ENCODE assay signal across 10 cellular contexts in the genomic region with DNA sequence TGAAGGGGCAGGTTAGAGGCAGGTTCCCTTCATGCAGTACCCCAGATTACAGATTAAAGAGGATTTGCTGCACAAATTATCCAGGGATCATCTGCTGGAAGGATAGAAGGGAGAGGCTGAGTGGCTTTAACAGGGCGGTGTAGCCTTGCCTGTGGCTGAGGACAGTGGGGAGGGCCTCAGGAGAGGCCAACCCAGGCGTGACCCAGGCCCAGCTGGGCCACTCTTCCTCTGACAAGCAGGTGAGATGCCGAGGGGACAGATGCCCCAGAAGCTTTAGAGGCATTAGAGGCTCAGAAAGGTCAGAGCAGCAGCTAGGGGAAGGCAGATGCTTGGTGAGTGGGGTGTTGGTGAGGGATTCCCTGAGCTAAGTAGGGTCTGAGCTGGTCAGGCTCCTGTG. TPM values are rescaled to one million over a fixed set of nuclear protein-coding genes. Genes with fewer than 3 reads are reported as not detected.
DNase-seq lines count a peak whose midpoint lies in the region; ATAC-seq and TF ChIP-seq lines count a peak whose summit lies in the region.
"Had no signal": no experiment of that assay in that cellular context is flagged by ENCODE, and none has a peak within 500 bp of the region (broad histone marks: within the 10 kb centered on the region; RNA-seq: fewer than 3 reads in every experiment).

No MANE protein-coding gene starts in this region.

- H3K9me3 Mint-ChIP-seq in chondrocyte (ENCODE audit: low read depth) = no peaks in the 10 kb centered on the region
- H3K9me3 Mint-ChIP-seq: T-helper 1 cell treated with Interleukin-12 subunit alpha and Interleukin-12 subunit beta and Interleukin-4 antibody, amounts not matched to agents 30 μg/mL and 1 μg/mL, for 36 hours had no signal

- H3K36me3 ChIP-seq in heart right ventricle (no peaks in the 10 kb centered on the region), mucosa of rectum (ENCODE audit: control insufficient read depth in 2 of 2, insufficient read depth in 2 of 2, low read length in 2 of 2) (no peaks in the 10 kb centered on the region), vagina (no peaks in the 10 kb centered on the region)

- no peak for DNase-seq in heart right ventricle
- DNase-seq in Right ventricle myocardium superior = no peak
- no peak for DNase-seq in chondrocyte (ENCODE audit: low spot score)
- DNase-seq in vagina (ENCODE audit: extremely low spot score in 2 of 2) = no peak
- DNase-seq in NCI-H345 (lab: John Stamatoyannopoulos, UW) = no peak
- DNase-seq in NCI-H1092 treated with DMSO at 0.1 percent for 48 hours (lab: John Stamatoyannopoulos, UW) = no peak
- no peak for DNase-seq in NCI-H2171 treated with DMSO at 0.1 percent for 48 hours (lab: John Stamatoyannopoulos, UW)

- H3K36me3 Mint-ChIP-seq in chondrocyte (ENCODE audit: low read depth) = no peaks in the 10 kb centered on the region

- H3K9me3 ChIP-seq in heart right ventricle = no peaks in the 10 kb centered on the region
- H3K9me3 ChIP-seq in mucosa of rectum (ENCODE audit: control insufficient read depth in 2 of 2, low read length in 2 of 2) = no peaks in the 10 kb centered on the region
- no peaks in the 10 kb centered on the region for H3K9me3 ChIP-seq in vagina

- peak overlapping the region in 1 of 2 donors; percentile 34 for H3K9ac ChIP-seq in mucosa of rectum (ENCODE audit: low read depth in 1 of 2, low read length in 2 of 2)

- H3K27me3 ChIP-seq in heart right ventricle (peaks cover 0 to 19% (median 0%) of the 10 kb centered on the region in 7 donors), mucosa of rectum (ENCODE audit: control insufficient read depth in 2 of 2, insufficient read depth in 2 of 2, low read length in 2 of 2) (peaks cover 5 to 6% of the 10 kb centered on the region in 2 donors), vagina (no peaks in the 10 kb centered on the region)

- peaks cover 5 to 71% (median 47%) of the 10 kb centered on the region in 9 donors for H3K4me1 ChIP-seq in heart right ventricle
- H3K4me1 ChIP-seq in mucosa of rectum (ENCODE audit: control insufficient read depth in 2 of 2, insufficient read depth in 2 of 2, low read length in 2 of 2) = peaks cover 0 to 4% of the 10 kb centered on the region in 2 donors
- H3K4me1 ChIP-seq in vagina = peaks cover 7% of the 10 kb centered on the region

- no peak overlapping the region for H3K27ac Mint-ChIP-seq in chondrocyte (ENCODE audit: unreplicated experiment)
- H3K27ac Mint-ChIP-seq: T-helper 1 cell treated with Interleukin-12 subunit alpha and Interleukin-12 subunit beta and Interleukin-4 antibody, amounts not matched to agents 30 μg/mL and 1 μg/mL, for 36 hours had no signal

- peak overlapping the region; percentile 55 for H3K4me3 Mint-ChIP-seq in chondrocyte (ENCODE audit: unreplicated experiment)
- H3K4me3 Mint-ChIP-seq: T-helper 1 cell treated with Interleukin-12 subunit alpha and Interleukin-12 subunit beta and Interleukin-4 antibody, amounts not matched to agents 30 μg/mL and 1 μg/mL, for 36 hours had no signal

- intact Hi-C loops in heart right ventricle (cut with DNase I) (no loop called here), Right ventricle myocardium superior (cut with DNase I) (no loop called here), vagina (cut with DNase I) (loop anchor here (10.0 kb wide), 1 partner anchor 152 kb away; no protein-coding TSS in a partner anchor)

- peak overlapping the region in 9 of 10 donors; percentile 57 to 75 (median 64) for H3K4me3 ChIP-seq in heart right ventricle
- peak overlapping the region; percentile 54 to 60 for H3K4me3 ChIP-seq in mucosa of rectum (ENCODE audit: low read length in 2 of 2)
- H3K4me3 ChIP-seq in vagina = peak overlapping the region; percentile 53 to 59

- no peak for ATAC-seq in heart right ventricle
- ATAC-seq in Right ventricle myocardium superior (ENCODE audit: poor library complexity) = no peak

- no peak for TF ChIP-seq POLR2A in vagina (IDR thresholded peaks at IDR 0.05)

- 63 to 76% methylated on average over 3 of the region's 3 CpGs for WGBS in heart right ventricle, 2 donors

- H3K27ac ChIP-seq in heart right ventricle = peak overlapping the region in 8 of 10 donors; percentile 41 to 87 (median 68)
- no peak overlapping the region for H3K27ac ChIP-seq in mucosa of rectum (ENCODE audit: low read depth in 2 of 2, low read length in 2 of 2)
- peak overlapping the region; percentile 65 for H3K27ac ChIP-seq in vagina
- H3K27ac ChIP-seq: C4-2B had no signal

- peaks cover 46% of the 10 kb centered on the region for H3K4me1 Mint-ChIP-seq in chondrocyte (ENCODE audit: low read depth)

- TF ChIP-seq CTCF in heart right ventricle (IDR thresholded peaks at IDR 0.05) (no peak), chondrocyte (IDR thresholded peaks at IDR 0.05) (no peak), vagina (IDR thresholded peaks at IDR 0.05) (no peak)

- H3K27me3 Mint-ChIP-seq in chondrocyte (ENCODE audit: low read depth) = peaks cover 1% of the 10 kb centered on the region

RNA-seq across cellular contexts. Expression of a gene that starts 18.1 kb away (rescaled TPM):
- total RNA-seq in heart right ventricle = 10 to 100 TPM in 9 of 10 donors, 1 to 10 TPM in 1; 8.5 to 26.6 (median 17.1) TPM
- polyA plus RNA-seq in heart right ventricle = 10 to 100 TPM in 1 of 2 donors, 1 to 10 TPM in 1; 9.6 to 12.3 TPM
- total RNA-seq in Right ventricle myocardium superior = 11.3 TPM
- total RNA-seq in chondrocyte = 26.7 to 31.4 TPM (median 30.2 TPM) in 3 replicates
- total RNA-seq in vagina = 15.7 TPM

RNA-seq across cellular contexts. Expression of a gene that starts 44.3 kb away (rescaled TPM):
- under 1 TPM in 3 of 10 donors, not detected in 7; 0.04 to 0.14 (median 0.05) TPM for total RNA-seq in heart right ventricle
- not detected for polyA plus RNA-seq in heart right ventricle
- total RNA-seq in Right ventricle myocardium superior = not detected
- 0.08 to 0.10 TPM in 2 of 3 replicates, not detected in the other for total RNA-seq in chondrocyte
- total RNA-seq in vagina = 0.25 TPM

Comparison
In these comparisons a context has a peak if more than half of its experiments do, and no peak if none do; other contexts are left out.
1. H3K27ac ChIP-seq: peak in heart right ventricle (8 of 10) and vagina (single experiment); none in mucosa of rectum (0 of 2).
2. Peak in every context shown above with its lines, with median percentiles within 50 percentile points of each other: H3K4me3 ChIP-seq.